In genomic region chr12:26271889-26272492, GRCh38 we compare ENCODE assay signal across 9 cellular contexts.
DNase-seq lines count a peak whose midpoint lies in the region; ATAC-seq and TF ChIP-seq lines count a peak whose summit lies in the region.
"Had no signal": no experiment of that assay in that cellular context is flagged by ENCODE, and none has a peak within 500 bp of the region (broad histone marks: within the 10 kb centered on the region; RNA-seq: fewer than 3 reads in every experiment).

No MANE protein-coding gene starts in this region.

- TF ChIP-seq CTCF in C4-2B (conservative IDR thresholded peaks at IDR 0.05) (no peak), fibroblast of the aortic adventitia (IDR thresholded peaks at IDR 0.05; ENCODE audit: insufficient read depth, low read length) (no peak), coronary artery (IDR thresholded peaks at IDR 0.05) (no peak)

- DNase-seq in NCI-H226 = peak; percentile 96
- peak; percentile 93 for DNase-seq in fibroblast of the aortic adventitia (ENCODE audit: low read depth)
- DNase-seq in posterior cingulate gyrus = peak in 9 of 10 donors; percentile 42 to 94 (median 63)
- DNase-seq in RKO (ENCODE audit: low spot score) = no peak
- no peak for DNase-seq in coronary artery (ENCODE audit: low spot score)
- DNase-seq: NCI-H2081 treated with DMSO at 0.1 percent for 48 hours had no signal

- intact Hi-C loops in posterior cingulate gyrus (cut with DNase I) = loop anchor here (5.0 kb wide), 1 partner anchor 140 kb away; no protein-coding TSS in a partner anchor

- ATAC-seq in GM21381 (IDR thresholded peaks at IDR 0.05; ENCODE audit: unreplicated experiment) (no peak), GM19395 (IDR thresholded peaks at IDR 0.05; ENCODE audit: unreplicated experiment) (no peak)

- H3K27ac ChIP-seq in C4-2B = peak overlapping the region; percentile 78; the same call in 1 of the 2 replicates
- no peak overlapping the region for H3K27ac ChIP-seq in coronary artery

- no peak overlapping the region for H3K4me3 ChIP-seq in fibroblast of the aortic adventitia (ENCODE audit: low read depth, low read length)
- no peak overlapping the region for H3K4me3 ChIP-seq in coronary artery

Comparison
In these comparisons a context has a peak if more than half of its experiments do, and no peak if none do; other contexts are left out.
1. DNase-seq: peak in NCI-H226 (single experiment), fibroblast of the aortic adventitia (single experiment) and posterior cingulate gyrus (9 of 10); none in RKO (single experiment) and coronary artery (single experiment).